ENCODE assay signal across 12 cellular contexts in genomic region chr2:28960401-28960800, GRCh38. TPM values are rescaled to one million over a fixed set of nuclear protein-coding genes. Genes with fewer than 3 reads are reported as not detected.
DNase-seq lines count a peak whose midpoint lies in the region; ATAC-seq and TF ChIP-seq lines count a peak whose summit lies in the region.
"Had no signal": no experiment of that assay in that cellular context is flagged by ENCODE, and none has a peak within 500 bp of the region (broad histone marks: within the 10 kb centered on the region; RNA-seq: fewer than 3 reads in every experiment).

No MANE protein-coding gene starts in this region.

- no peak for ATAC-seq in heart right ventricle
- ATAC-seq in psoas muscle: peak in 3 of 4 donors; percentile 16 to 35 (median 27)
- ATAC-seq: CD8-positive, alpha-beta T cell; GM23338 had no signal

- H3K4me1 ChIP-seq in right atrium auricular region (peaks cover 0 to 8% of the 10 kb centered on the region in 2 donors), heart right ventricle (peaks cover 0 to 19% (median 5%) of the 10 kb centered on the region in 9 donors), psoas muscle (peaks cover 5% of the 10 kb centered on the region), ascending aorta (no peaks in the 10 kb centered on the region)

- H3K27me3 ChIP-seq in right atrium auricular region (no peaks in the 10 kb centered on the region), heart right ventricle (peaks cover 0 to 6% (median 0%) of the 10 kb centered on the region in 7 donors), psoas muscle (ENCODE audit: insufficient read depth in 3 of 3, low read length in 2 of 3) (no peaks in the 10 kb centered on the region), ascending aorta (no peaks in the 10 kb centered on the region)
- H3K27me3 ChIP-seq: BLaER1 treated with 17β-estradiol and CSF1 and Interleukin-3, amounts not matched to agents 10 nM and 100 nM had no signal

- DNase-seq in right atrium auricular region (ENCODE audit: low spot score) (no peak), heart right ventricle (no peak), dermis blood vessel endothelial cell (peak; percentile 17), psoas muscle (no peak), NCI-H2171 treated with DMSO at 0.1 percent for 48 hours (lab: John Stamatoyannopoulos, UW) (no peak), ascending aorta (ENCODE audit: low spot score in 2 of 2) (no peak)
- DNase-seq: Calu3; CD8-positive, alpha-beta T cell; DMS79 treated with DMSO at 0.1 percent for 48 hours; GF-D8 had no signal

- intact Hi-C loops in heart right ventricle (cut with DNase I): loop anchor here in 2 of 10 donors (5.0 to 10.0 kb wide), 3 partner anchors 52 to 884 kb away; no protein-coding TSS in a partner anchor
- intact Hi-C loops in psoas muscle (cut with DNase I): loop anchor here in 1 of 2 donors (5.0 kb wide), 1 partner anchor 882 kb away; no protein-coding TSS in a partner anchor
- intact Hi-C loops in ascending aorta (cut with DNase I): no loop called here

- H3K9me3 ChIP-seq in right atrium auricular region (no peaks in the 10 kb centered on the region), heart right ventricle (no peaks in the 10 kb centered on the region), psoas muscle (no peaks in the 10 kb centered on the region), ascending aorta (no peaks in the 10 kb centered on the region)
- H3K9me3 ChIP-seq: BLaER1 treated with 17β-estradiol and CSF1 and Interleukin-3, amounts not matched to agents 10 nM and 100 nM had no signal

- 43 to 51% methylated on average over 5 of the region's 5 CpGs for WGBS in heart right ventricle, 2 donors
- 40 to 58% (median 43%) methylated on average over 5 of the region's 5 CpGs for WGBS in psoas muscle, 3 donors

- H3K27ac ChIP-seq in right atrium auricular region: peak overlapping the region; percentile 39 to 54
- no peak overlapping the region for H3K27ac ChIP-seq in heart right ventricle
- H3K27ac ChIP-seq in psoas muscle: peak overlapping the region; percentile 20
- no peak overlapping the region for H3K27ac ChIP-seq in ascending aorta
- H3K27ac ChIP-seq: BLaER1 treated with 17β-estradiol and CSF1 and Interleukin-3, amounts not matched to agents 10 nM and 100 nM had no signal

- H3K4me3 ChIP-seq in right atrium auricular region (no peak overlapping the region), heart right ventricle (no peak overlapping the region), psoas muscle (no peak overlapping the region), ascending aorta (no peak overlapping the region)
- H3K4me3 ChIP-seq: BLaER1 treated with 17β-estradiol and CSF1 and Interleukin-3, amounts not matched to agents 10 nM and 100 nM; GM23338 had no signal

- H3K36me3 ChIP-seq in right atrium auricular region: no peaks in the 10 kb centered on the region
- H3K36me3 ChIP-seq in heart right ventricle: no peaks in the 10 kb centered on the region
- no peaks in the 10 kb centered on the region for H3K36me3 ChIP-seq in psoas muscle (ENCODE audit: insufficient read depth in 1 of 2, low read depth in 1 of 2)
- no peaks in the 10 kb centered on the region for H3K36me3 ChIP-seq in ascending aorta
- H3K36me3 ChIP-seq: BLaER1 treated with 17β-estradiol and CSF1 and Interleukin-3, amounts not matched to agents 10 nM and 100 nM had no signal

- no peak for TF ChIP-seq CTCF in right atrium auricular region (IDR thresholded peaks at IDR 0.05)
- TF ChIP-seq CTCF in heart right ventricle (IDR thresholded peaks at IDR 0.05): no peak
- TF ChIP-seq CTCF in psoas muscle (IDR thresholded peaks at IDR 0.05): no peak
- no peak for TF ChIP-seq CTCF in ascending aorta (IDR thresholded peaks at IDR 0.05)

RNA-seq across cellular contexts. Expression of gene TOGARAM2, which starts 20.7 kb away (rescaled TPM):
- total RNA-seq in right atrium auricular region (1 to 10 TPM; 2.0 to 6.6 TPM), heart right ventricle (10 to 100 TPM in 8 of 10 donors, 1 to 10 TPM in 2; 1.4 to 56.7 (median 14.6) TPM), dermis blood vessel endothelial cell (0.19 TPM in 1 of 2 replicates, not detected in the other), psoas muscle (10 to 100 TPM in 3 of 4 donors, 1 to 10 TPM in 1; 2.2 to 98.4 (median 22.5) TPM), ascending aorta (not detected)
- polyA plus RNA-seq in heart right ventricle (10 to 100 TPM in 1 of 2 donors, 1 to 10 TPM in 1; 6.0 to 68.3 TPM), psoas muscle (10 to 100 TPM in 2 of 3 donors, 1 to 10 TPM in 1; 6.1 to 54.2 (median 30.4) TPM)

Comparison
In these comparisons a context has a peak if more than half of its experiments do, and no peak if none do; other contexts are left out.
1. H3K27ac ChIP-seq: peak in right atrium auricular region (2 of 2) and psoas muscle (single experiment); none in heart right ventricle (0 of 10) and ascending aorta (0 of 2).
2. ATAC-seq: peak in psoas muscle (3 of 4); none in heart right ventricle (0 of 8).